In the genomic region with DNA sequence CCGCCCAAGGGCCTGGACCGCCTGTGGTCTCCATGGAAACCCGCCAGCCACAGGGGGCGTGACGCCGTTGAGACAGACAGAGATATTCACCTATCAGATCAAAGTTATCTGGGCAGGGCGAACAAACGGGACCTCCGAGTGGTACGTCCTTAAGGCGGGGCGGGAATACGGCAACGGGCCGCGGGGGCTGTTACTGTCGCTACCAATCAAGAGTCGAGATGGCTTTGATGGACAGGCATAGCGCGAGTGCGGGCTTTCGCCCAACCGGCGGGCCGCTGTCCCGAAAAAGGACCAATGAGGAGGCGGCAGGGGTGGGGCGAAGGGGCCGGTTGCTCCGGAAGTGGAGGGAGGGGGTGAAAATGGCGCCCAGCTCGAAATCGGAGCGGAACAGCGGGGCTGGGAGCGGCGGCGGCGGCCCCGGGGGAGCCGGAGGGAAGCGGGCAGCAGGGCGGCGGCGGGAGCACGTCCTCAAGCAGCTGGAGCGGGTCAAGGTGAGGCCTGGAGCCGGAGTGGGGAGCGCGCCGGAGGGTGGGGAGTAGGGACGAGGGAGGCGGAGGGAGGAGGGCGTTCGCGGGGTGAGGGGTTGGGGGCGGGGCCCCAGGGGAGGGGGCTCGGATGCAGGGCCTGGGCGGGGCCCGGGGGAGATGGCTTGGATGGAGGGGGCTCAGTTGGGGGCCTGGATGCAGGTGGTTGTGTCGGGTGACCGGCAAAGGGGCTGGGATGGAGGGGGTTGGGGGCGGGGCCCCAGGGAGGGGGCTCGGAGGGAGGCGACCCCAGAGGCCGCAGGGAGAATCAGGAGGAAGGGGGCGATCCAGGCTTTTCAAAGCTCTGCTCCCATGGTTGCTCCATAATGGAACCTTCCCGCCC, we compare ENCODE assay signal across 8 cellular contexts. TPM values are rescaled to one million over a fixed set of nuclear protein-coding genes. Genes with fewer than 3 reads are reported as not detected.
DNase-seq lines count a peak whose midpoint lies in the region; ATAC-seq and TF ChIP-seq lines count a peak whose summit lies in the region.

A gene with protein sequence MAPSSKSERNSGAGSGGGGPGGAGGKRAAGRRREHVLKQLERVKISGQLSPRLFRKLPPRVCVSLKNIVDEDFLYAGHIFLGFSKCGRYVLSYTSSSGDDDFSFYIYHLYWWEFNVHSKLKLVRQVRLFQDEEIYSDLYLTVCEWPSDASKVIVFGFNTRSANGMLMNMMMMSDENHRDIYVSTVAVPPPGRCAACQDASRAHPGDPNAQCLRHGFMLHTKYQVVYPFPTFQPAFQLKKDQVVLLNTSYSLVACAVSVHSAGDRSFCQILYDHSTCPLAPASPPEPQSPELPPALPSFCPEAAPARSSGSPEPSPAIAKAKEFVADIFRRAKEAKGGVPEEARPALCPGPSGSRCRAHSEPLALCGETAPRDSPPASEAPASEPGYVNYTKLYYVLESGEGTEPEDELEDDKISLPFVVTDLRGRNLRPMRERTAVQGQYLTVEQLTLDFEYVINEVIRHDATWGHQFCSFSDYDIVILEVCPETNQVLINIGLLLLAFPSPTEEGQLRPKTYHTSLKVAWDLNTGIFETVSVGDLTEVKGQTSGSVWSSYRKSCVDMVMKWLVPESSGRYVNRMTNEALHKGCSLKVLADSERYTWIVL (plus strand): TSS at position 356 of the 867 bp plus-strand sequence. CDS start 4 bp downstream, at position 360.

- H3K9me2 ChIP-seq in PC-9 (ENCODE audit: insufficient read depth) = no peaks in the 10 kb centered on the region

- no peaks in the 10 kb centered on the region for H3F3A ChIP-seq in PC-9 (ENCODE audit: insufficient read depth, low read depth)

- peaks cover 18% of the 10 kb centered on the region for H3K79me2 ChIP-seq in PC-9 (ENCODE audit: low read depth)

- CTCF ChIA-PET in PC-9 (lab: Charles Lee) = interaction anchor here (0.6 to 1.1 kb wide), 3 partner anchors 90 to 182 kb away, joined by 3 to 7 read pairs (median 4); no protein-coding TSS in a partner anchor

- POLR2A ChIA-PET in PC-9 (lab: Charles Lee; ENCODE audit: unreplicated experiment) = interaction anchor here (0.6 to 0.7 kb wide), 2 partner anchors 107 to 658 kb away, joined by 4 to 8 read pairs; no protein-coding TSS in a partner anchor

- H3K4me3 ChIP-seq in Jurkat, Clone E6-1 (ENCODE audit: low read length) = peak within 1 kb of the TSS; percentile 85
- H3K4me3 ChIP-seq in PC-9 = peak within 1 kb of the TSS; percentile 82
- H3K4me3 ChIP-seq in mucosa of descending colon = peak within 1 kb of the TSS; percentile 66

- DNase-seq in DMS153 (lab: John Stamatoyannopoulos, UW) (peak; percentile 99), PC-9 (peak; percentile 99), epithelial cell of prostate (ENCODE audit: low read depth, low spot score) (peak; percentile 99), mucosa of descending colon (peak; percentile 98 to 99 (median 98))
- DNase-seq in Jurkat, Clone E6-1 (ENCODE audit: low read depth, low spot score) = peak; percentile 100
- peak; percentile 96 for DNase-seq in activated T-cell treated with anti-CD3 and anti-CD28 coated beads, Interleukin-2, amount 50 U/mL, for 1 hour
- DNase-seq in stimulated activated CD8-positive, alpha-beta memory T cell treated with anti-CD3 and anti-CD28 coated beads, Interleukin-4, amount 100 ng/mL, for 24 hours (ENCODE audit: low read depth) = peak; percentile 99

- H3K4me2 ChIP-seq in PC-9 = peak within 1 kb of the TSS; percentile 100

- H3K27ac ChIP-seq in PC-9 (no peak within 1 kb of the TSS), epithelial cell of prostate (peak within 1 kb of the TSS; percentile 28)

- peak within 1 kb of the TSS; percentile 85 for H2AFZ ChIP-seq in PC-9

- H4K20me1 ChIP-seq in PC-9 (ENCODE audit: insufficient read depth) = peaks cover 8% of the 10 kb centered on the region

- TF ChIP-seq CTCF in PC-9 (conservative IDR thresholded peaks at IDR 0.05) (no peak), mucosa of descending colon (IDR thresholded peaks at IDR 0.05) (peak; percentile 16)

- ATAC-seq in GM21619 (IDR thresholded peaks at IDR 0.05; ENCODE audit: unreplicated experiment) (peak; percentile 94), mucosa of descending colon (peak; percentile 97)

- H3K27me3 ChIP-seq in PC-9 (ENCODE audit: insufficient read depth, low read depth) = no peaks in the 10 kb centered on the region

- H3K9me3 ChIP-seq in PC-9 (ENCODE audit: insufficient read depth, low read depth) (no peaks in the 10 kb centered on the region), mucosa of descending colon (no peaks in the 10 kb centered on the region)

- H3K4me1 ChIP-seq in PC-9 (replicated peaks; ENCODE audit: insufficient read depth) (peaks cover 6% of the 10 kb centered on the region), mucosa of descending colon (ENCODE audit: low read depth) (peaks cover 17% of the 10 kb centered on the region)

- BruUV-seq in PC-9 (replicated peaks; lab: Mats Ljungman, UMichigan) = TSS peak; percentile 25

- H3K36me3 ChIP-seq in PC-9 (ENCODE audit: low read depth) (0 out of 2 replicates have a peak, but pooled peaks cover 3% of the 10 kb centered on the region), mucosa of descending colon (ENCODE audit: low read depth) (peaks cover 16% of the 10 kb centered on the region)

- intact Hi-C loops in PC-9 (cut with micrococcal nuclease; ENCODE audit: unreplicated experiment) = loop anchor here (1.0 to 2.0 kb wide), 3 partner anchors 60 to 120 kb away; a partner anchor contains a TSS
- intact Hi-C loops in mucosa of descending colon (cut with DNase I, micrococcal nuclease) = no loop called here

RNA-seq across cellular contexts. Expression of the gene that starts here (rescaled TPM):
- polyA plus RNA-seq in Jurkat, Clone E6-1 (2012; ENCODE audit: insufficient read depth, insufficient read length) = 79.0 TPM
- total RNA-seq in PC-9 (2021) (31.7 and 35.3 TPM in 2 replicates), mucosa of descending colon (10 to 100 TPM; 26.4 to 35.2 (median 34.7) TPM)
